Comparison of ENCODE assay signal across 22 cellular contexts in the genomic region with DNA sequence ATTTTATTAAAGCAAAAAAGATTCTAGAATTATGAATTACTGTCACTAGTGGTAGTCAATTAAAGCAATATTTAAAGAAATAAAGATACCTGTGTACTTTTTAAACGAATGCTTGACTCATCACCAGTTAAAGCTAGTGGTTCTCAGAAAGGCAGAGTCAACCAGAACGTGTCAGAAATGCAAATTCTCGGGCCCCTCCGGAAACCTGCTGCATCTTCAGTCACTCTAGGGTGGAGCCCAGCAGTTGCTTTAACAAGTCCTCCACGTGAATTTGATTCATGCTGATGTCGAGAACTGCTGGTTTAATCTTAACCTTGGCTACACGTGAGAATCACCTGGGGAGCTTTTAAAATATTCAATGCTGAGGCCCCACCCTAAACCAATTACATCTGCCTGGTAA.
"Had no signal": no experiment of that assay in that cellular context is flagged by ENCODE, and none has a peak within 500 bp of the region (broad histone marks: within the 10 kb centered on the region; RNA-seq: fewer than 3 reads in every experiment).

No MANE protein-coding gene starts in this region.

- H3K4me3 ChIP-seq: gastrocnemius medialis, left lung, smooth muscle cell, stomach, testis had no signal

- H3K4me2 ChIP-seq: smooth muscle cell had no signal

- H3K36me3 ChIP-seq: gastrocnemius medialis, left lung, stomach had no signal

- H3K4me1 Mint-ChIP-seq: activated B cell treated with CpG ODN at 0.5 μM for 24 hours; activated CD4-positive, alpha-beta T cell treated with anti-CD3 and anti-CD28 coated beads, Interleukin-2, amount 10 ng/mL, durations not matched to agents 7 days and 5 days; activated naive CD8-positive, alpha-beta T cell treated with anti-CD3 and anti-CD28 coated beads for 36 hours; nephron progenitor cell had no signal

- H3K9me3 ChIP-seq: gastrocnemius medialis, left lung, stomach, testis had no signal

- ATAC-seq: esophagus mucosa, gastrocnemius medialis, left lung, sciatic nerve had no signal

- H3K36me3 Mint-ChIP-seq: activated naive CD8-positive, alpha-beta T cell treated with anti-CD3 and anti-CD28 coated beads for 36 hours; type B pancreatic cell had no signal

- H3K27ac Mint-ChIP-seq: activated B cell treated with CpG ODN at 0.5 μM for 24 hours; activated CD4-positive, alpha-beta T cell treated with anti-CD3 and anti-CD28 coated beads, Interleukin-2, amount 10 ng/mL, durations not matched to agents 7 days and 5 days; activated naive CD8-positive, alpha-beta T cell treated with anti-CD3 and anti-CD28 coated beads for 36 hours; nephron progenitor cell; type B pancreatic cell had no signal

- H3K4me1 ChIP-seq: gastrocnemius medialis, left lung, stomach, testis had no signal

- H3K27me3 ChIP-seq: gastrocnemius medialis, left lung, testis had no signal

- H3K4me3 Mint-ChIP-seq: activated B cell treated with CpG ODN at 0.5 μM for 24 hours; activated CD4-positive, alpha-beta T cell treated with anti-CD3 and anti-CD28 coated beads, Interleukin-2, amount 10 ng/mL, durations not matched to agents 7 days and 5 days; activated naive CD8-positive, alpha-beta T cell treated with anti-CD3 and anti-CD28 coated beads for 36 hours; nephron progenitor cell; type B pancreatic cell had no signal

- H3K27me3 Mint-ChIP-seq: activated naive CD8-positive, alpha-beta T cell treated with anti-CD3 and anti-CD28 coated beads for 36 hours had no signal

- DNase-seq: activated B cell treated with CpG ODN at 0.5 μM for 24 hours; activated CD4-positive, alpha-beta T cell treated with anti-CD3 and anti-CD28 coated beads, Interleukin-2, amount 10 ng/mL, durations not matched to agents 7 days and 5 days; activated CD8-positive, alpha-beta memory T cell treated with anti-CD3 and anti-CD28 coated beads for 24 hours; activated CD8-positive, alpha-beta memory T cell treated with anti-CD3 and anti-CD28 coated beads, Interleukin-2, amount 50 U/mL, for 48 hours; activated gamma-delta T cell treated with Interleukin-2 at 50 U/mL for 16 hours; activated naive CD8-positive, alpha-beta T cell treated with anti-CD3 and anti-CD28 coated beads for 36 hours; activated T-cell treated with anti-CD3 and anti-CD28 coated beads, Interleukin-2, amount 50 U/mL, for 48 hours; amniotic stem cell; effector CD4-positive, alpha-beta T cell; gastrocnemius medialis; head of caudate nucleus; left lung; midbrain; nephron progenitor cell; nucleus accumbens; stimulated activated CD4-positive, alpha-beta T cell treated with anti-CD3 and anti-CD28 coated beads, Interleukin-4, amount 100 ng/mL, for 1 hour; stomach; testis had no signal

- H3K27ac ChIP-seq: gastrocnemius medialis, left lung, stomach, testis had no signal
